ENCODE assay signal across 1 cellular context in the genomic region with DNA sequence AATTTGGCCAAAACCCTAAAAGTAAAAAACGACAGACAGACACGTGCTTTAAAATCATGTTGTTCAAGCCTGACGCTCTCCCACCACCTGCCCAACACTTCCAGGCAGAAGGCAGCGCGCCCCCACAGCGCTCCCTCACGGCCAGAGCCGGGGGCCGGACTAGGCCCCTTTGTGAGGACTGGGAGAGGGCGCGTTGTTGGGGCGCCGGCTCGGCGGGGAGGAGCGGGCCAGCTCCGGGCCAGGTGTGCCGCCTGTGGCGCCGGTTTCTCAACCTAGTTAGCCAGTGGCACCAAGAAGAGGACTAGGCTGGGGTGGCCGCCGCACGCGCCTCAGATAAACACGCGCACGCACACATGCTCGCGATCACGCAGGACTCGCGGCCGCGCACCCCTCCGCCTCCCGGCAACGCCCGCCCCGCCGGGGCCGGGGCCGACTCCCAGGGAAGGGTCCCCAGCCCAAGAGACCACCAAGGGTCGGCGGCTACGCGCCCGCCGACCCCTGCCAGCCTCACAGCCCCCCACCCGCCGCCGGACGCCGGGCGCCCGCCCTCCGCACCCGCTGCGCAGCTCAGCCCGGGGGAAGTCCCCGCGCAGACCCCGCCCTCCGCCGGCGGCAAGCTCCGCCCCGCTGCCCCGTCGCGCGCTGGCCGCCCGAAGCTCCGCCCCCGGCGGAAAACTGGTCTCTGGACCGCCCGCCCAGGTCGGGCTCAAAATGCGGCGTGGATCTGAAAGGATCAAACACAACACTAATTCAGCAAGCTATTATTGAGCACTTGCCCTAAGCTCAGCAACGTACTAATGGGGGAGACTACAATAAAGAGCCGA.
TF ChIP-seq lines count a peak whose summit lies in the region.

A gene (minus strand): TSS at position 584 of the 824 bp plus-strand sequence.

TF ChIP-seq in HepG2, 621 proteins besides CTCF, POLR2A, EP300 and RAD21 (continued from another document and continues in another):
- TF ChIP-seq ZNF569 (CRISPR knock-in tag; IDR thresholded peaks at IDR 0.05; ENCODE audit: borderline replicate concordance): no peak
- TF ChIP-seq ZNF83 (CRISPR knock-in tag; IDR thresholded peaks at IDR 0.05; ENCODE audit: borderline replicate concordance): no peak
- TF ChIP-seq ATF7 (IDR thresholded peaks at IDR 0.05): no peak
- TF ChIP-seq ATF7 (CRISPR knock-in tag; IDR thresholded peaks at IDR 0.05): no peak
- TF ChIP-seq, protein P1, sequence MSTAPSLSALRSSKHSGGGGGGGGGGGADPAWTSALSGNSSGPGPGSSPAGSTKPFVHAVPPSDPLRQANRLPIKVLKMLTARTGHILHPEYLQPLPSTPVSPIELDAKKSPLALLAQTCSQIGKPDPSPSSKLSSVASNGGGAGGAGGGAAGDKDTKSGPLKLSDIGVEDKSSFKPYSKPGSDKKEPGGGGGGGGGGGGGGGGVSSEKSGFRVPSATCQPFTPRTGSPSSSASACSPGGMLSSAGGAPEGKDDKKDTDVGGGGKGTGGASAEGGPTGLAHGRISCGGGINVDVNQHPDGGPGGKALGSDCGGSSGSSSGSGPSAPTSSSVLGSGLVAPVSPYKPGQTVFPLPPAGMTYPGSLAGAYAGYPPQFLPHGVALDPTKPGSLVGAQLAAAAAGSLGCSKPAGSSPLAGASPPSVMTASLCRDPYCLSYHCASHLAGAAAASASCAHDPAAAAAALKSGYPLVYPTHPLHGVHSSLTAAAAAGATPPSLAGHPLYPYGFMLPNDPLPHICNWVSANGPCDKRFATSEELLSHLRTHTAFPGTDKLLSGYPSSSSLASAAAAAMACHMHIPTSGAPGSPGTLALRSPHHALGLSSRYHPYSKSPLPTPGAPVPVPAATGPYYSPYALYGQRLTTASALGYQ (CRISPR knock-in tag; IDR thresholded peaks at IDR 0.05): no peak
- TF ChIP-seq NFKB2 (CRISPR knock-in tag; IDR thresholded peaks at IDR 0.05; ENCODE audit: borderline replicate concordance): peak; percentile 79; the same call in 1 of the 2 replicates
- no peak for TF ChIP-seq DNMT3B (CRISPR knock-in tag; conservative IDR thresholded peaks at IDR 0.05)
- no peak for TF ChIP-seq ZNF430 (CRISPR knock-in tag; IDR thresholded peaks at IDR 0.05)
- TF ChIP-seq NFIC (IDR thresholded peaks at IDR 0.05; ENCODE audit: low read length): no peak
- TF ChIP-seq ONECUT2 (CRISPR knock-in tag; IDR thresholded peaks at IDR 0.05): no peak
- TF ChIP-seq, protein P2, sequence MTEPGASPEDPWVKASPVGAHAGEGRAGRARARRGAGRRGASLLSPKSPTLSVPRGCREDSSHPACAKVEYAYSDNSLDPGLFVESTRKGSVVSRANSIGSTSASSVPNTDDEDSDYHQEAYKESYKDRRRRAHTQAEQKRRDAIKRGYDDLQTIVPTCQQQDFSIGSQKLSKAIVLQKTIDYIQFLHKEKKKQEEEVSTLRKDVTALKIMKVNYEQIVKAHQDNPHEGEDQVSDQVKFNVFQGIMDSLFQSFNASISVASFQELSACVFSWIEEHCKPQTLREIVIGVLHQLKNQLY (CRISPR knock-in tag; IDR thresholded peaks at IDR 0.05): no peak
- peak; percentile 53; the same call in 1 of the 2 replicates for TF ChIP-seq GATAD2A (CRISPR knock-in tag; IDR thresholded peaks at IDR 0.05)
- no peak for TF ChIP-seq NFYB (CRISPR knock-in tag; IDR thresholded peaks at IDR 0.05)
- peak; percentile 80 for TF ChIP-seq ZBTB7B (CRISPR knock-in tag; IDR thresholded peaks at IDR 0.05)
- TF ChIP-seq ZNF775 (CRISPR knock-in tag; IDR thresholded peaks at IDR 0.05; ENCODE audit: borderline replicate concordance): 0 out of 2 replicates have a peak, but pooled peaks have one; percentile 52
- TF ChIP-seq, protein P3, sequence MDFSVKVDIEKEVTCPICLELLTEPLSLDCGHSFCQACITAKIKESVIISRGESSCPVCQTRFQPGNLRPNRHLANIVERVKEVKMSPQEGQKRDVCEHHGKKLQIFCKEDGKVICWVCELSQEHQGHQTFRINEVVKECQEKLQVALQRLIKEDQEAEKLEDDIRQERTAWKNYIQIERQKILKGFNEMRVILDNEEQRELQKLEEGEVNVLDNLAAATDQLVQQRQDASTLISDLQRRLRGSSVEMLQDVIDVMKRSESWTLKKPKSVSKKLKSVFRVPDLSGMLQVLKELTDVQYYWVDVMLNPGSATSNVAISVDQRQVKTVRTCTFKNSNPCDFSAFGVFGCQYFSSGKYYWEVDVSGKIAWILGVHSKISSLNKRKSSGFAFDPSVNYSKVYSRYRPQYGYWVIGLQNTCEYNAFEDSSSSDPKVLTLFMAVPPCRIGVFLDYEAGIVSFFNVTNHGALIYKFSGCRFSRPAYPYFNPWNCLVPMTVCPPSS (IDR thresholded peaks at IDR 0.05): no peak
- TF ChIP-seq, protein P4, sequence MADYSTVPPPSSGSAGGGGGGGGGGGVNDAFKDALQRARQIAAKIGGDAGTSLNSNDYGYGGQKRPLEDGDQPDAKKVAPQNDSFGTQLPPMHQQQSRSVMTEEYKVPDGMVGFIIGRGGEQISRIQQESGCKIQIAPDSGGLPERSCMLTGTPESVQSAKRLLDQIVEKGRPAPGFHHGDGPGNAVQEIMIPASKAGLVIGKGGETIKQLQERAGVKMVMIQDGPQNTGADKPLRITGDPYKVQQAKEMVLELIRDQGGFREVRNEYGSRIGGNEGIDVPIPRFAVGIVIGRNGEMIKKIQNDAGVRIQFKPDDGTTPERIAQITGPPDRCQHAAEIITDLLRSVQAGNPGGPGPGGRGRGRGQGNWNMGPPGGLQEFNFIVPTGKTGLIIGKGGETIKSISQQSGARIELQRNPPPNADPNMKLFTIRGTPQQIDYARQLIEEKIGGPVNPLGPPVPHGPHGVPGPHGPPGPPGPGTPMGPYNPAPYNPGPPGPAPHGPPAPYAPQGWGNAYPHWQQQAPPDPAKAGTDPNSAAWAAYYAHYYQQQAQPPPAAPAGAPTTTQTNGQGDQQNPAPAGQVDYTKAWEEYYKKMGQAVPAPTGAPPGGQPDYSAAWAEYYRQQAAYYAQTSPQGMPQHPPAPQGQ (CRISPR knock-in tag; IDR thresholded peaks at IDR 0.05; ENCODE audit: borderline replicate concordance): no peak
- TF ChIP-seq, protein P5, sequence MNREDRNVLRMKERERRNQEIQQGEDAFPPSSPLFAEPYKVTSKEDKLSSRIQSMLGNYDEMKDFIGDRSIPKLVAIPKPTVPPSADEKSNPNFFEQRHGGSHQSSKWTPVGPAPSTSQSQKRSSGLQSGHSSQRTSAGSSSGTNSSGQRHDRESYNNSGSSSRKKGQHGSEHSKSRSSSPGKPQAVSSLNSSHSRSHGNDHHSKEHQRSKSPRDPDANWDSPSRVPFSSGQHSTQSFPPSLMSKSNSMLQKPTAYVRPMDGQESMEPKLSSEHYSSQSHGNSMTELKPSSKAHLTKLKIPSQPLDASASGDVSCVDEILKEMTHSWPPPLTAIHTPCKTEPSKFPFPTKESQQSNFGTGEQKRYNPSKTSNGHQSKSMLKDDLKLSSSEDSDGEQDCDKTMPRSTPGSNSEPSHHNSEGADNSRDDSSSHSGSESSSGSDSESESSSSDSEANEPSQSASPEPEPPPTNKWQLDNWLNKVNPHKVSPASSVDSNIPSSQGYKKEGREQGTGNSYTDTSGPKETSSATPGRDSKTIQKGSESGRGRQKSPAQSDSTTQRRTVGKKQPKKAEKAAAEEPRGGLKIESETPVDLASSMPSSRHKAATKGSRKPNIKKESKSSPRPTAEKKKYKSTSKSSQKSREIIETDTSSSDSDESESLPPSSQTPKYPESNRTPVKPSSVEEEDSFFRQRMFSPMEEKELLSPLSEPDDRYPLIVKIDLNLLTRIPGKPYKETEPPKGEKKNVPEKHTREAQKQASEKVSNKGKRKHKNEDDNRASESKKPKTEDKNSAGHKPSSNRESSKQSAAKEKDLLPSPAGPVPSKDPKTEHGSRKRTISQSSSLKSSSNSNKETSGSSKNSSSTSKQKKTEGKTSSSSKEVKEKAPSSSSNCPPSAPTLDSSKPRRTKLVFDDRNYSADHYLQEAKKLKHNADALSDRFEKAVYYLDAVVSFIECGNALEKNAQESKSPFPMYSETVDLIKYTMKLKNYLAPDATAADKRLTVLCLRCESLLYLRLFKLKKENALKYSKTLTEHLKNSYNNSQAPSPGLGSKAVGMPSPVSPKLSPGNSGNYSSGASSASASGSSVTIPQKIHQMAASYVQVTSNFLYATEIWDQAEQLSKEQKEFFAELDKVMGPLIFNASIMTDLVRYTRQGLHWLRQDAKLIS (CRISPR knock-in tag; IDR thresholded peaks at IDR 0.05): no peak
- no peak for TF ChIP-seq PCBP2 (optimal IDR thresholded peaks at IDR 0.05; ENCODE audit: low read depth, low read length, poor library complexity, severe bottlenecking)
- TF ChIP-seq, protein P6, sequence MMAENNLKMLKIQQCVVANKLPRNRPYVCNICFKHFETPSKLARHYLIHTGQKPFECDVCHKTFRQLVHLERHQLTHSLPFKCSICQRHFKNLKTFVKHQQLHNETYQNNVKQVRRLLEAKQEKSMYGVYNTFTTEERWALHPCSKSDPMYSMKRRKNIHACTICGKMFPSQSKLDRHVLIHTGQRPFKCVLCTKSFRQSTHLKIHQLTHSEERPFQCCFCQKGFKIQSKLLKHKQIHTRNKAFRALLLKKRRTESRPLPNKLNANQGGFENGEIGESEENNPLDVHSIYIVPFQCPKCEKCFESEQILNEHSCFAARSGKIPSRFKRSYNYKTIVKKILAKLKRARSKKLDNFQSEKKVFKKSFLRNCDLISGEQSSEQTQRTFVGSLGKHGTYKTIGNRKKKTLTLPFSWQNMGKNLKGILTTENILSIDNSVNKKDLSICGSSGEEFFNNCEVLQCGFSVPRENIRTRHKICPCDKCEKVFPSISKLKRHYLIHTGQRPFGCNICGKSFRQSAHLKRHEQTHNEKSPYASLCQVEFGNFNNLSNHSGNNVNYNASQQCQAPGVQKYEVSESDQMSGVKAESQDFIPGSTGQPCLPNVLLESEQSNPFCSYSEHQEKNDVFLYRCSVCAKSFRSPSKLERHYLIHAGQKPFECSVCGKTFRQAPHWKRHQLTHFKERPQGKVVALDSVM (CRISPR knock-in tag; IDR thresholded peaks at IDR 0.05): no peak
- TF ChIP-seq, protein P7, sequence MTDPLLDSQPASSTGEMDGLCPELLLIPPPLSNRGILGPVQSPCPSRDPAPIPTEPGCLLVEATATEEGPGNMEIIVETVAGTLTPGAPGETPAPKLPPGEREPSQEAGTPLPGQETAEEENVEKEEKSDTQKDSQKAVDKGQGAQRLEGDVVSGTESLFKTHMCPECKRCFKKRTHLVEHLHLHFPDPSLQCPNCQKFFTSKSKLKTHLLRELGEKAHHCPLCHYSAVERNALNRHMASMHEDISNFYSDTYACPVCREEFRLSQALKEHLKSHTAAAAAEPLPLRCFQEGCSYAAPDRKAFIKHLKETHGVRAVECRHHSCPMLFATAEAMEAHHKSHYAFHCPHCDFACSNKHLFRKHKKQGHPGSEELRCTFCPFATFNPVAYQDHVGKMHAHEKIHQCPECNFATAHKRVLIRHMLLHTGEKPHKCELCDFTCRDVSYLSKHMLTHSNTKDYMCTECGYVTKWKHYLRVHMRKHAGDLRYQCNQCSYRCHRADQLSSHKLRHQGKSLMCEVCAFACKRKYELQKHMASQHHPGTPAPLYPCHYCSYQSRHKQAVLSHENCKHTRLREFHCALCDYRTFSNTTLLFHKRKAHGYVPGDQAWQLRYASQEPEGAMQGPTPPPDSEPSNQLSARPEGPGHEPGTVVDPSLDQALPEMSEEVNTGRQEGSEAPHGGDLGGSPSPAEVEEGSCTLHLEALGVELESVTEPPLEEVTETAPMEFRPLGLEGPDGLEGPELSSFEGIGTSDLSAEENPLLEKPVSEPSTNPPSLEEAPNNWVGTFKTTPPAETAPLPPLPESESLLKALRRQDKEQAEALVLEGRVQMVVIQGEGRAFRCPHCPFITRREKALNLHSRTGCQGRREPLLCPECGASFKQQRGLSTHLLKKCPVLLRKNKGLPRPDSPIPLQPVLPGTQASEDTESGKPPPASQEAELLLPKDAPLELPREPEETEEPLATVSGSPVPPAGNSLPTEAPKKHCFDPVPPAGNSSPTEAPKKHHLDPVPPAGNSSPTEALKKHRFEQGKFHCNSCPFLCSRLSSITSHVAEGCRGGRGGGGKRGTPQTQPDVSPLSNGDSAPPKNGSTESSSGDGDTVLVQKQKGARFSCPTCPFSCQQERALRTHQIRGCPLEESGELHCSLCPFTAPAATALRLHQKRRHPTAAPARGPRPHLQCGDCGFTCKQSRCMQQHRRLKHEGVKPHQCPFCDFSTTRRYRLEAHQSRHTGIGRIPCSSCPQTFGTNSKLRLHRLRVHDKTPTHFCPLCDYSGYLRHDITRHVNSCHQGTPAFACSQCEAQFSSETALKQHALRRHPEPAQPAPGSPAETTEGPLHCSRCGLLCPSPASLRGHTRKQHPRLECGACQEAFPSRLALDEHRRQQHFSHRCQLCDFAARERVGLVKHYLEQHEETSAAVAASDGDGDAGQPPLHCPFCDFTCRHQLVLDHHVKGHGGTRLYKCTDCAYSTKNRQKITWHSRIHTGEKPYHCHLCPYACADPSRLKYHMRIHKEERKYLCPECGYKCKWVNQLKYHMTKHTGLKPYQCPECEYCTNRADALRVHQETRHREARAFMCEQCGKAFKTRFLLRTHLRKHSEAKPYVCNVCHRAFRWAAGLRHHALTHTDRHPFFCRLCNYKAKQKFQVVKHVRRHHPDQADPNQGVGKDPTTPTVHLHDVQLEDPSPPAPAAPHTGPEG (CRISPR knock-in tag; IDR thresholded peaks at IDR 0.05): peak; percentile 41; the same call in 1 of the 2 replicates
- no peak for TF ChIP-seq ARHGAP35 (CRISPR knock-in tag; IDR thresholded peaks at IDR 0.05; ENCODE audit: borderline replicate concordance)
- no peak; the same call in 1 of the 2 replicates for TF ChIP-seq ZNF616 (CRISPR knock-in tag; IDR thresholded peaks at IDR 0.05; ENCODE audit: low read depth)
- TF ChIP-seq, protein P8, sequence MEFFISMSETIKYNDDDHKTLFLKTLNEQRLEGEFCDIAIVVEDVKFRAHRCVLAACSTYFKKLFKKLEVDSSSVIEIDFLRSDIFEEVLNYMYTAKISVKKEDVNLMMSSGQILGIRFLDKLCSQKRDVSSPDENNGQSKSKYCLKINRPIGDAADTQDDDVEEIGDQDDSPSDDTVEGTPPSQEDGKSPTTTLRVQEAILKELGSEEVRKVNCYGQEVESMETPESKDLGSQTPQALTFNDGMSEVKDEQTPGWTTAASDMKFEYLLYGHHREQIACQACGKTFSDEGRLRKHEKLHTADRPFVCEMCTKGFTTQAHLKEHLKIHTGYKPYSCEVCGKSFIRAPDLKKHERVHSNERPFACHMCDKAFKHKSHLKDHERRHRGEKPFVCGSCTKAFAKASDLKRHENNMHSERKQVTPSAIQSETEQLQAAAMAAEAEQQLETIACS (CRISPR knock-in tag; IDR thresholded peaks at IDR 0.05): peak; percentile 78
- TF ChIP-seq ZNF331 (CRISPR knock-in tag; IDR thresholded peaks at IDR 0.05): no peak; the same call in 1 of the 2 replicates
- TF ChIP-seq ZNF543 (CRISPR knock-in tag; IDR thresholded peaks at IDR 0.05): peak; percentile 74
